In the genomic region with DNA sequence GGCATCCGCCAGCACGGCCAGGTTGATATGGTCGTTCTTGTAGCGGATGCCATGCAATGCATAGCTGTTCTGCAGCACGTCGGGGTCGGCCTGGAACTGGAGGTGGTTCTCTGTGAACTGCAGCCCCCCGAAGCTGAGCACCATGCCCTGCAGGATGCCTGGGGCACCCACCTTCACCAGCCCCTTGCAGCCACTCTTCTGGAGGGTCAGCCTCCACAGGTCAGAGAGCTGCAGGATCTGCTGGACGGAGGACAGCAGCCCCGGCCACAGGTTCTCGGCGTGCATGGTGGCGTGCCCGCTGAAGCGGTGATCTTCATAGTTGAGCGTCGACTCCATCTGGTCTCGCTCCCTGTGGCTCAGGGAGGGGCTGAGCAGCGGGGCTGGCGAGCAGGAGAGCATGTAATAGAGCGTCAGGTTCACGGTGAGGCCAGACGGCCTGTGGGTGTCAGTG, we compare ENCODE assay signal across 7 cellular contexts. TPM values are rescaled to one million over a fixed set of nuclear protein-coding genes. Genes with fewer than 3 reads are reported as not detected.
A peak's percentile ranks its signal among the peaks of the same experiment; 100 is the strongest.
DNase-seq lines count a peak whose midpoint lies in the region; ATAC-seq and TF ChIP-seq lines count a peak whose summit lies in the region.
"Not testable (repeated sequence)": the region's sequence is repeated elsewhere in the genome, so short reads cannot be mapped to it uniquely, and the experiment has no call there.

No MANE protein-coding gene starts in this region.

- not testable (repeated sequence) for H3K4me3 Mint-ChIP-seq in activated CD8-positive, alpha-beta T cell treated with anti-CD3 and anti-CD28 coated beads for 36 hours; endodermal cell
- H3K4me3 Mint-ChIP-seq in natural killer cell, result peak overlapping the region; percentile 72

- not testable (repeated sequence) for H3K27ac Mint-ChIP-seq in activated CD8-positive, alpha-beta T cell treated with anti-CD3 and anti-CD28 coated beads for 36 hours
- peak overlapping the region; percentile 80 for H3K27ac Mint-ChIP-seq in endodermal cell
- peak overlapping the region in 1 of 2 donors; percentile 52 for H3K27ac Mint-ChIP-seq in natural killer cell

- not testable (repeated sequence) for H3K9me3 Mint-ChIP-seq in activated CD8-positive, alpha-beta T cell treated with anti-CD3 and anti-CD28 coated beads for 36 hours; natural killer cell
- peaks cover 13% of the 10 kb centered on the region for H3K9me3 Mint-ChIP-seq in endodermal cell

- peaks cover 19% of the 10 kb centered on the region for H3K36me3 ChIP-seq in endodermal cell (ENCODE audit: control insufficient read depth, insufficient read depth, low read length)

- H3K4me1 Mint-ChIP-seq in activated CD8-positive, alpha-beta T cell treated with anti-CD3 and anti-CD28 coated beads for 36 hours (ENCODE audit: low read depth); endodermal cell: not testable (repeated sequence)
- H3K4me1 Mint-ChIP-seq in natural killer cell, result peaks cover 23 to 33% of the 10 kb centered on the region in 2 donors

- not testable (repeated sequence) for TF ChIP-seq CTCF in GM13976 (IDR thresholded peaks at IDR 0.05; ENCODE audit: borderline replicate concordance, control extremely low read depth, extremely low read depth, insufficient read depth, missing control alignments); activated CD8-positive, alpha-beta T cell treated with anti-CD3 and anti-CD28 coated beads for 36 hours (IDR thresholded peaks at IDR 0.05); endodermal cell (conservative IDR thresholded peaks at IDR 0.05); natural killer cell (IDR thresholded peaks at IDR 0.05)

- ATAC-seq in HG02884 (IDR thresholded peaks at IDR 0.05; ENCODE audit: unreplicated experiment) (peak; percentile 48), natural killer cell (peak in 2 of 3 donors; percentile 18 to 54), sciatic nerve (peak; percentile 26)
- peak; percentile 61 for ATAC-seq in activated CD8-positive, alpha-beta T cell treated with anti-CD3 and anti-CD28 coated beads for 36 hours

- DNase-seq in GM13976 (ENCODE audit: low spot score) (peak; percentile 48), kidney tubule cell (ENCODE audit: low spot score) (peak; percentile 28)
- DNase-seq in activated CD8-positive, alpha-beta T cell treated with anti-CD3 and anti-CD28 coated beads for 36 hours, result peak; percentile 17
- DNase-seq in endodermal cell; natural killer cell; sciatic nerve (ENCODE audit: low spot score): not testable (repeated sequence)

- POLR2A ChIA-PET in activated CD8-positive, alpha-beta T cell treated with anti-CD3 and anti-CD28 coated beads for 36 hours (lab: Charles Lee), result not testable (repeated sequence)

- not testable (repeated sequence) for H3K27me3 Mint-ChIP-seq in activated CD8-positive, alpha-beta T cell treated with anti-CD3 and anti-CD28 coated beads for 36 hours; endodermal cell (ENCODE audit: insufficient read depth); natural killer cell (ENCODE audit: low read depth in 2 of 2)

- in situ Hi-C loops in GM13976 (cut with MboI; ENCODE audit: low sequenced_read_pairs, unreplicated experiment), result not testable (repeated sequence)

- intact Hi-C loops in activated CD8-positive, alpha-beta T cell treated with anti-CD3 and anti-CD28 coated beads for 36 hours (cut with micrococcal nuclease); natural killer cell (cut with micrococcal nuclease); sciatic nerve (cut with DNase I): not testable (repeated sequence)

- H3K27ac ChIP-seq in endodermal cell (ENCODE audit: low read depth, low read length), result not testable (repeated sequence)

- 96 to 97% methylated on average over 23 of the region's 23 CpGs for WGBS in endodermal cell (ENCODE audit: insufficient coverage in 1 of 2, insufficient read length in 1 of 2), 2 experiments

- H3K4me3 ChIP-seq in endodermal cell (ENCODE audit: low read length), result not testable (repeated sequence)

- H3K27me3 ChIP-seq in endodermal cell (ENCODE audit: control insufficient read depth, insufficient read depth, low read length, poor library complexity, severe bottlenecking), result not testable (repeated sequence)

- H3K9ac ChIP-seq in endodermal cell (ENCODE audit: extremely low read depth, low read length, poor library complexity, severe bottlenecking), result not testable (repeated sequence)

- not testable (repeated sequence) for H3K4me1 ChIP-seq in endodermal cell (ENCODE audit: control insufficient read depth, insufficient read depth, low read length)

- H3K36me3 Mint-ChIP-seq in activated CD8-positive, alpha-beta T cell treated with anti-CD3 and anti-CD28 coated beads for 36 hours (ENCODE audit: low read depth), result peaks cover 27% of the 10 kb centered on the region
- H3K36me3 Mint-ChIP-seq in endodermal cell (ENCODE audit: low read depth), result peaks cover 68% of the 10 kb centered on the region
- not testable (repeated sequence) for H3K36me3 Mint-ChIP-seq in natural killer cell

- CTCF ChIA-PET in activated CD8-positive, alpha-beta T cell treated with anti-CD3 and anti-CD28 coated beads for 36 hours (lab: Charles Lee), result not testable (repeated sequence)

- H3K9me3 ChIP-seq in endodermal cell (ENCODE audit: control insufficient read depth, low read length), result peaks cover 14% of the 10 kb centered on the region

RNA-seq across cellular contexts. Expression of gene PDXDC1, which starts 13.9 kb away (rescaled TPM):
- 10 to 100 TPM; 44.6 to 45.0 TPM for total RNA-seq in activated CD8-positive, alpha-beta T cell treated with anti-CD3 and anti-CD28 coated beads for 36 hours
- total RNA-seq in endodermal cell (100 to 1,000 TPM; 163 to 202 TPM), natural killer cell (10 to 100 TPM; 72.7 to 88.2 (median 75.1) TPM), sciatic nerve (58.6 TPM)
- 52.4 TPM for polyA plus RNA-seq in endodermal cell (2013, experiment 1 of 2)
- polyA plus RNA-seq in endodermal cell (2013, experiment 2 of 2), result 44.1 TPM

RNA-seq across cellular contexts. Expression of gene NPIPA1, which starts 51.4 kb away (rescaled TPM):
- 10 to 100 TPM; 76.9 to 77.3 TPM for total RNA-seq in activated CD8-positive, alpha-beta T cell treated with anti-CD3 and anti-CD28 coated beads for 36 hours
- 100 to 1,000 TPM; 177 to 183 TPM for total RNA-seq in endodermal cell
- polyA plus RNA-seq in endodermal cell (2013, experiment 1 of 2), result 97.9 TPM
- 92.2 TPM for polyA plus RNA-seq in endodermal cell (2013, experiment 2 of 2)
- total RNA-seq in natural killer cell, result 100 to 1,000 TPM; 123 to 136 (median 124) TPM
- total RNA-seq in sciatic nerve, result 214 TPM
